17 cellular contexts compared by ENCODE assay signal in the genomic region with DNA sequence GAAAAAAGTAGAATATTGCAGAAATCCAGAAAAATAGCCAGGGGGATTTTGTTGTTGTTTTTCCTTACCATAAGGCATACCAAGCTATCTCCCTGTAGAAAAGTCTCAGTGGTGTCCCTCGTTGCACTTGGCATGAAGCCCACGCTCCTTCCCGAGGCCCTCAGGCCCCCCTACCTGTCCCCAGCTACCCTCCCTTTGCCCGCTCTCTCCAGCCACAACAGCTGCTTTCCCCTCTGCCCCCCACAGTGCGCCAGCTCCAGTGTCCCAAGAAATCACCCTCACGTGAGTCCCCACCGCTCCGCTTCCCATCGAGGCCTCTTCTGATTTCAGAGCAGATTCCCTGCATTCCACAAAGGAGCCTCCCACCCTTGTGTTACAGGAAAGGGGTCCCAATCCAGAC. TPM values are rescaled to one million over a fixed set of nuclear protein-coding genes. Genes with fewer than 3 reads are reported as not detected.
DNase-seq lines count a peak whose midpoint lies in the region; ATAC-seq and TF ChIP-seq lines count a peak whose summit lies in the region.
"Had no signal": no experiment of that assay in that cellular context is flagged by ENCODE, and none has a peak within 500 bp of the region (broad histone marks: within the 10 kb centered on the region; RNA-seq: fewer than 3 reads in every experiment).

No MANE protein-coding gene starts in this region.

- H3K36me3 ChIP-seq in SJCRH30, result no peaks in the 10 kb centered on the region
- peaks cover 59% of the 10 kb centered on the region for H3K36me3 ChIP-seq in neutrophil
- H3K36me3 ChIP-seq: BE2C had no signal

- no peaks in the 10 kb centered on the region; the same call in 1 of the 2 replicates for H3K4me1 ChIP-seq in SJCRH30
- H3K4me1 ChIP-seq in neutrophil (ENCODE audit: control insufficient read depth in 1 of 2, insufficient read depth in 1 of 2, low read depth in 1 of 2, low read length in 1 of 2), result peaks cover 63 to 81% of the 10 kb centered on the region in 2 experiments
- H3K4me1 ChIP-seq: BE2C, Caco-2 had no signal

- peak; percentile 50 for DNase-seq in SJCRH30
- DNase-seq in mesothelial cell of epicardium (ENCODE audit: low spot score in 2 of 2, unreplicated experiment in 2 of 2), result no peak
- no peak for DNase-seq in activated naive CD8-positive, alpha-beta T cell treated with anti-CD3 and anti-CD28 coated beads, Interleukin-2, amount 50 U/mL, for 24 hours
- DNase-seq in DMS153 (lab: John Stamatoyannopoulos, UW), result no peak
- DNase-seq: ACHN; BE2C; C1 segment of cervical spinal cord; Caco-2; CD4-positive, alpha-beta T cell; DMS79; GDM1 had no signal

- ATAC-seq in activated naive CD8-positive, alpha-beta T cell treated with anti-CD3 and anti-CD28 coated beads, Interleukin-2, amount 50 U/mL, for 24 hours, result no peak
- ATAC-seq in HG02970 (IDR thresholded peaks at IDR 0.05; ENCODE audit: low FRiP score, unreplicated experiment), result no peak
- ATAC-seq: GM23338, HCT116 had no signal

- H3K4me3 Mint-ChIP-seq in mesothelial cell of epicardium, result no peak overlapping the region
- no peak overlapping the region for H3K4me3 Mint-ChIP-seq in activated naive CD8-positive, alpha-beta T cell treated with anti-CD3 and anti-CD28 coated beads, Interleukin-2, amount 50 U/mL, for 24 hours
- H3K4me3 Mint-ChIP-seq: CD4-positive, alpha-beta T cell; GM23338 had no signal

- H3K27me3 Mint-ChIP-seq in mesothelial cell of epicardium (ENCODE audit: low read depth), result no peaks in the 10 kb centered on the region
- no peaks in the 10 kb centered on the region for H3K27me3 Mint-ChIP-seq in activated naive CD8-positive, alpha-beta T cell treated with anti-CD3 and anti-CD28 coated beads, Interleukin-2, amount 50 U/mL, for 24 hours
- H3K27me3 Mint-ChIP-seq: CD4-positive, alpha-beta T cell had no signal

- no peaks in the 10 kb centered on the region for H3K9me3 ChIP-seq in SJCRH30 (replicated peaks)
- H3K9me3 ChIP-seq in neutrophil, result no peaks in the 10 kb centered on the region
- H3K9me3 ChIP-seq: BE2C, Caco-2 had no signal

- H3K4me3 ChIP-seq in SJCRH30 (no peak overlapping the region), neutrophil (ENCODE audit: low read depth in 1 of 2, low read length in 1 of 2) (no peak overlapping the region)
- H3K4me3 ChIP-seq: GM23338 had no signal

- H3K36me3 Mint-ChIP-seq in mesothelial cell of epicardium, result peaks cover 8% of the 10 kb centered on the region
- peaks cover 4% of the 10 kb centered on the region for H3K36me3 Mint-ChIP-seq in activated naive CD8-positive, alpha-beta T cell treated with anti-CD3 and anti-CD28 coated beads, Interleukin-2, amount 50 U/mL, for 24 hours (ENCODE audit: low read depth)

- no peaks in the 10 kb centered on the region for H3K9me3 Mint-ChIP-seq in mesothelial cell of epicardium
- no peaks in the 10 kb centered on the region for H3K9me3 Mint-ChIP-seq in activated naive CD8-positive, alpha-beta T cell treated with anti-CD3 and anti-CD28 coated beads, Interleukin-2, amount 50 U/mL, for 24 hours
- H3K9me3 Mint-ChIP-seq: CD4-positive, alpha-beta T cell; GM23338 had no signal

- H3K27me3 ChIP-seq in SJCRH30 (no peaks in the 10 kb centered on the region), neutrophil (no peaks in the 10 kb centered on the region)
- H3K27me3 ChIP-seq: BE2C had no signal

- H3K27ac Mint-ChIP-seq in mesothelial cell of epicardium, result peak overlapping the region; percentile 72
- H3K27ac Mint-ChIP-seq in activated naive CD8-positive, alpha-beta T cell treated with anti-CD3 and anti-CD28 coated beads, Interleukin-2, amount 50 U/mL, for 24 hours, result no peak overlapping the region
- H3K27ac Mint-ChIP-seq: CD4-positive, alpha-beta T cell; GM23338 had no signal

- no peaks in the 10 kb centered on the region for H3K4me1 Mint-ChIP-seq in mesothelial cell of epicardium
- peaks cover 34% of the 10 kb centered on the region for H3K4me1 Mint-ChIP-seq in activated naive CD8-positive, alpha-beta T cell treated with anti-CD3 and anti-CD28 coated beads, Interleukin-2, amount 50 U/mL, for 24 hours

- TF ChIP-seq CTCF in mesothelial cell of epicardium (IDR thresholded peaks at IDR 0.05; ENCODE audit: unreplicated experiment) (no peak), neutrophil (IDR thresholded peaks at IDR 0.05) (no peak)

- H3K27ac ChIP-seq in SJCRH30, result no peak overlapping the region
- peak overlapping the region; percentile 42 for H3K27ac ChIP-seq in neutrophil

RNA-seq across cellular contexts. Expression of a gene that starts 8.4 kb away (rescaled TPM):
- 13.0 and 16.5 TPM in 2 replicates for total RNA-seq in SJCRH30 (2014; rRNA removed; shearing (Covaris generic))
- total RNA-seq in mesothelial cell of epicardium, result 25.8 to 29.4 TPM (median 29.0 TPM) in 3 replicates

RNA-seq across cellular contexts. Expression of a gene that starts 17.7 kb away (rescaled TPM):
- total RNA-seq in SJCRH30 (2014; rRNA removed; shearing (Covaris generic)), result not detected in 2 replicates
- total RNA-seq in mesothelial cell of epicardium, result 0.18 to 0.20 TPM in 2 of 3 replicates, not detected in the other
- total RNA-seq: CD4-positive, alpha-beta T cell; Daoy; HT-29 had no signal

RNA-seq across cellular contexts. Expression of a gene that starts 52.8 kb away (rescaled TPM):
- 7.1 and 8.0 TPM in 2 replicates for total RNA-seq in SJCRH30 (2014; rRNA removed; shearing (Covaris generic))
- total RNA-seq in mesothelial cell of epicardium, result 1.1 to 1.4 TPM (median 1.4 TPM) in 3 replicates
- total RNA-seq: HT-29 had no signal

Comparison
In these comparisons a context has a peak if more than half of its experiments do, and no peak if none do; other contexts are left out.
1. DNase-seq: peak in SJCRH30 (2 of 2); none in mesothelial cell of epicardium (0 of 2), activated naive CD8-positive, alpha-beta T cell treated with anti-CD3 and anti-CD28 coated beads, Interleukin-2, amount 50 U/mL, for 24 hours (single experiment) and DMS153 (single experiment).